Comparison of ENCODE assay signal across 30 cellular contexts in genomic region chr14:42624980-42625761, GRCh38.
"Had no signal": no experiment of that assay in that cellular context is flagged by ENCODE, and none has a peak within 500 bp of the region (broad histone marks: within the 10 kb centered on the region; RNA-seq: fewer than 3 reads in every experiment).

No MANE protein-coding gene starts in this region.

- H3K27me3 ChIP-seq: adrenal gland, ascending aorta, brain microvascular endothelial cell, esophagus muscularis mucosa, gastrocnemius medialis, stomach, suprapubic skin, tibial nerve had no signal

- H3K36me3 ChIP-seq: adrenal gland, ascending aorta, brain microvascular endothelial cell, esophagus muscularis mucosa, gastrocnemius medialis, lower lobe of right lung, stomach, suprapubic skin, tibial nerve had no signal

- ATAC-seq: gastrocnemius medialis; left cardiac atrium; lower lobe of right lung; sciatic nerve; stimulated activated memory B cell treated with anti-CD40 and anti-IgM and Interleukin-4, amounts not matched to agents 10 μg/mL and 1 μg/mL and 100 μg/mL, for 72 hours; WTC11 had no signal

- H3K4me3 ChIP-seq: adrenal gland, ascending aorta, esophagus muscularis mucosa, gastrocnemius medialis, lower lobe of right lung, smooth muscle cell, stomach, suprapubic skin, tibial nerve had no signal

- H3K27ac ChIP-seq: adrenal gland, ascending aorta, brain microvascular endothelial cell, esophagus muscularis mucosa, gastrocnemius medialis, lower lobe of right lung, stomach, suprapubic skin, tibial nerve had no signal

- DNase-seq: activated CD4-positive, alpha-beta T cell treated with anti-CD3 and anti-CD28 coated beads, Interleukin-2, amount 50 U/mL, for 4 hours; activated CD8-positive, alpha-beta memory T cell treated with anti-CD3 and anti-CD28 coated beads for 24 hours; activated CD8-positive, alpha-beta memory T cell treated with anti-CD3 and anti-CD28 coated beads, Interleukin-2, amount 50 U/mL, for 4 hours; activated naive CD4-positive, alpha-beta T cell; activated T-cell treated with anti-CD3 and anti-CD28 coated beads, Interleukin-2, amount 50 U/mL, for 24 hours; adrenal gland; brain microvascular endothelial cell; caudate nucleus; dermis blood vessel endothelial cell; effector memory CD4-positive, alpha-beta T cell; gastrocnemius medialis; head of caudate nucleus; hypothalamus; left cardiac atrium; lower lobe of right lung; mesendoderm; naive B cell; nucleus accumbens; stimulated activated CD4-positive, alpha-beta T cell treated with anti-CD3 and anti-CD28 coated beads, Interleukin-15, amount 100 ng/mL, for 24 hours; stomach; T-helper 9 cell had no signal

- H3K4me2 ChIP-seq: smooth muscle cell had no signal

- FAIRE-seq: urothelium cell line had no signal

- H3K9me3 ChIP-seq: adrenal gland, ascending aorta, esophagus muscularis mucosa, gastrocnemius medialis, lower lobe of right lung, stomach, suprapubic skin, tibial nerve had no signal

- H3K4me1 ChIP-seq: adrenal gland, ascending aorta, esophagus muscularis mucosa, gastrocnemius medialis, lower lobe of right lung, stomach, suprapubic skin, tibial nerve had no signal
